ENCODE assay signal across 8 cellular contexts in the genomic region with DNA sequence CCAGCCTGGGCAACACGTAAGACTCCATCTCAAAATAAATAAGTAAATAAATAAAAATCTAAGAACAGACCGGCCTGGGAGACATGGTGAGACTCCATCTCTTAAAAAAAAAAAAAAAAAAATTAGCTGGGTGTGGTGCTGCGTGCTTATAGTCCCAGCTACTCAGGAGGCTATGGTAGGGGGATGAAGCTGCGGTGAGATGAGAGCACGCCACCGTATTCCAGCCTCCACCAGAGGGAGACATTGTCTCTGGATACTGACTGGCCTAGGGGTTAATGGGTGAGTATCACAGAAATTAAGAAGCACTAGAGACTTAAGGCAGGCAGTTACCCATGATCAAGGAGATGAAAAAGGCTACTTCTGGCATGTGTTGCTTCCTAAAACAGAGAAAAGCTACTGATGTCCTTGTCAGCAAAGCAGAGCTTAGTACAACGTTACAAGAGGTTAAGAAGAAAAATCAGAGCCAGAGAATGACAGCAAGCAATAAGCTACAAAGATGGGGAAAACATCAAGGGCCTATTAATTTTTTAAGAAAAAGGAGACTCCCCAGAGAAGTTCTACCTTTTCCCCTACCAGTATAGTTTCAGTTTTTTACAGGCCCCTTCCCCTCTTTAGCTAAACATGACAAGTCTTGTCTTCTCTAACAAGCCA. TPM values are rescaled to one million over a fixed set of nuclear protein-coding genes. Genes with fewer than 3 reads are reported as not detected.
A peak's percentile ranks its signal among the peaks of the same experiment; 100 is the strongest.
DNase-seq lines count a peak whose midpoint lies in the region; ATAC-seq lines count a peak whose summit lies in the region.

No MANE protein-coding gene starts in this region.

- peak; percentile 56 for DNase-seq in Daoy (ENCODE audit: low read depth)
- peak; percentile 91 for DNase-seq in NCI-H2196 (lab: John Stamatoyannopoulos, UW; ENCODE audit: unreplicated experiment)
- DNase-seq in activated CD4-positive, CD25-positive, alpha-beta regulatory T cell (lab: John Stamatoyannopoulos, UW) = peak; percentile 31 to 57 (median 43)
- peak; percentile 73 for DNase-seq in central memory CD4-positive, alpha-beta T cell
- peak; percentile 58 for DNase-seq in kidney tubule cell (ENCODE audit: low spot score)
- peak; percentile 74 for DNase-seq in stimulated activated CD4-positive, alpha-beta T cell treated with anti-CD3 and anti-CD28 coated beads, Interleukin-4, amount 100 ng/mL, for 24 hours
- DNase-seq in amniotic stem cell (lab: John Stamatoyannopoulos, UW) = no peak

- ATAC-seq in HG02759 (IDR thresholded peaks at IDR 0.05; ENCODE audit: unreplicated experiment) = peak; percentile 69

RNA-seq across cellular contexts. Expression of a gene that starts 8.6 kb away (rescaled TPM):
- total RNA-seq in Daoy (2014; rRNA removed; shearing (Covaris generic)) = 195 and 212 TPM in 2 replicates
